8 cellular contexts compared by ENCODE assay signal in the genomic region with DNA sequence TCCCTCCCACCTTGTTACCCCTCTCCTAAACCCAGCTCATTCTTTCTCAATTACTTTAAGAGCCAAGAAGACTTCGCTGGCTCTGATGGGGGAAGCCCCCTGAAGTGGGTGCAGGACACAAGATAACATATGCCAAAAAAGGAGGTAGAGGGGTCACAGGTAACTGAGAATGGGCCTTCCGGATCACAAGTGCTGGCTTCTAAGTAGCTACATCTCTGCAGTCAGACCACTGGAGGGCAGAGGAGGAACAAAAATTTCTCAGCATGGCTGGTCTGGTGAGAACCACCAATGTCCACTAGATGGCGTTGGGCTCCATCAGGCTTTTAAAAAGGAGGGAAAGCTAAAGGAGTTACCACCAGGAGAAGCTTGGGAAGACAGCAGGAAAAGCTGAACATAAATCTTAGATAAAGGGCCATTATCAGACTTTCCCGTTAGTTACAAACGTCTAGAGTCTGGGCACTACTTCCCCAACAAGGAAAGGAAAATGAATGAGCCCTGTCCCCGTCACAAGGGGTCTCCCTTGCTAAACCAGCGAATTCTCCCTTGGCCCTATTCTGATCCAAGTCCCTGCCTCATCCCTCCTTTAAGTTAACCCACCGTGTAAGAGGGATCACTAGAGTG. TPM values are rescaled to one million over a fixed set of nuclear protein-coding genes. Genes with fewer than 3 reads are reported as not detected.
DNase-seq lines count a peak whose midpoint lies in the region; ATAC-seq and TF ChIP-seq lines count a peak whose summit lies in the region.

No MANE protein-coding gene starts in this region.

- ATAC-seq in HG02642 (IDR thresholded peaks at IDR 0.05; ENCODE audit: poor library complexity, unreplicated experiment) = peak; percentile 57

- peaks cover 57% of the 10 kb centered on the region for H3K36me3 ChIP-seq in SJCRH30
- H3K36me3 ChIP-seq in iPS-20b (ENCODE audit: insufficient read depth, low read depth, low read length) = peaks cover 72% of the 10 kb centered on the region

- H3K9ac ChIP-seq in iPS-20b (ENCODE audit: low read depth, low read length) = peak overlapping the region; percentile 47; the same call in 1 of the 2 replicates

- in situ Hi-C loops in astrocyte of the cerebellum (cut with HindIII; ENCODE audit: low sequenced_read_pairs) = no loop called here

- no peak overlapping the region for H3K4me3 ChIP-seq in SJCRH30
- peak overlapping the region; percentile 20 for H3K4me3 ChIP-seq in astrocyte of the cerebellum (ENCODE audit: low read depth, low read length)
- peak overlapping the region; percentile 49 for H3K4me3 ChIP-seq in iPS-20b (ENCODE audit: low read length)

- TF ChIP-seq CTCF in astrocyte of the cerebellum (IDR thresholded peaks at IDR 0.05; ENCODE audit: low read depth, low read length, missing control alignments) = peak; percentile 100

- H3K4me1 ChIP-seq in SJCRH30 (peaks cover 15% of the 10 kb centered on the region), iPS-20b (ENCODE audit: insufficient read depth, low read length) (peaks cover 33% of the 10 kb centered on the region)

- H3K27me3 ChIP-seq in SJCRH30 = no peaks in the 10 kb centered on the region
- H3K27me3 ChIP-seq in iPS-20b (ENCODE audit: insufficient read depth, low read length) = no peaks in the 10 kb centered on the region

- H3K27ac ChIP-seq in SJCRH30 (no peak overlapping the region), iPS-20b (ENCODE audit: low read length) (peak overlapping the region; percentile 48)

- H3K9me3 ChIP-seq in SJCRH30 (replicated peaks) = no peaks in the 10 kb centered on the region
- H3K9me3 ChIP-seq in iPS-20b (ENCODE audit: insufficient read depth, low read depth, low read length) = no peaks in the 10 kb centered on the region

- peak; percentile 59 for DNase-seq in GM04503 (ENCODE audit: low read depth)
- DNase-seq in SJCRH30 = peak; percentile 83 to 96
- peak; percentile 90 for DNase-seq in astrocyte of the cerebellum (ENCODE audit: low read depth)
- DNase-seq in stimulated activated CD4-positive, alpha-beta T cell treated with anti-CD3 and anti-CD28 coated beads, Interleukin-12 subunit alpha, Interleukin-12 subunit beta, amount 100 ng/mL, for 4 hours = peak; percentile 55
- DNase-seq in SIG-M5 treated with dmso at 0.1 percent for 504 hours (lab: John Stamatoyannopoulos, UW; ENCODE audit: unreplicated experiment) = no peak
- no peak for DNase-seq in NCI-H2029 (lab: John Stamatoyannopoulos, UW)

RNA-seq across cellular contexts. Expression of a gene that starts 11.6 kb away (rescaled TPM):
- 8.3 and 9.6 TPM in 2 replicates for total RNA-seq in SJCRH30 (2014; rRNA removed; shearing (Covaris generic))

RNA-seq across cellular contexts. Expression of a gene that starts 26.0 kb away (rescaled TPM):
- 143 and 164 TPM in 2 replicates for total RNA-seq in SJCRH30 (2014; rRNA removed; shearing (Covaris generic))

RNA-seq across cellular contexts. Expression of a gene that starts 26.4 kb away (rescaled TPM):
- 43.6 and 46.0 TPM in 2 replicates for total RNA-seq in SJCRH30 (2014; rRNA removed; shearing (Covaris generic))

RNA-seq across cellular contexts. Expression of a gene that starts 26.9 kb away (rescaled TPM):
- not detected in 2 replicates for total RNA-seq in SJCRH30 (2014; rRNA removed; shearing (Covaris generic))

RNA-seq across cellular contexts. Expression of a gene that starts 34.2 kb away (rescaled TPM):
- 224 and 242 TPM in 2 replicates for total RNA-seq in SJCRH30 (2014; rRNA removed; shearing (Covaris generic))

Comparison
In these comparisons a context has a peak if more than half of its experiments do, and no peak if none do; other contexts are left out.
1. DNase-seq: peak in GM04503 (single experiment), SJCRH30 (2 of 2), astrocyte of the cerebellum (single experiment) and stimulated activated CD4-positive, alpha-beta T cell treated with anti-CD3 and anti-CD28 coated beads, Interleukin-12 subunit alpha, Interleukin-12 subunit beta, amount 100 ng/mL, for 4 hours (single experiment); none in SIG-M5 treated with dmso at 0.1 percent for 504 hours (single experiment) and NCI-H2029 (single experiment).